ENCODE assay signal across 1 cellular context in the genomic region with DNA sequence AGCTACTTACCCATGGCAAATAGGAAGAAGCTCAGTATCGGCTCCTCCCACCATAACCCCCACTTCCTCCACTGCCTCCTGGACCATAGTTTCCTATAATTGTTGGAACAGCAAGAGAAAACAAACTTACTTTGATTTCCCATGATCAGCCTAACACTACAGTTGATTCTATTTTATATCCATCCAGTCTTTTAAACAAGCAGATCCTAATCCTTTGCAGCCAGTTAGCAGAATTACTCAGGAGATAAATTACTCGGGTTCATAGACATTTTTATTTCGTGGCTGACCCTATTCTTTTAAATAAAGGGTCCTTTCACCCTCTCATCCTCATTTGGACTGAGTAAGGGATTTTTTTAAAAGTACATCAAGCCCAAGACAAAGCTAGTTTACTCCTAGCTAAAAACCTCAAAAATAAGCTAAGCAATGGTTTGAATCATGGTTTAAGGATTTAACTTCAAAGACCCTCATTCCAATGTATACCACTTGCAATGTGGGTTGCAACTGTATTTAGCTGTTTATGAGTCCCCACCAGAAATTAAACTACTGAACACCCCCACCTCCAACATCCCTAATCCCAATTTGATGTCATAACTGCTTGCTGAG.
TF ChIP-seq lines count a peak whose summit lies in the region.

No MANE protein-coding gene starts in this region.

TF ChIP-seq in GM12878, 131 proteins besides CTCF, POLR2A, EP300 and RAD21 (continued from another document):
- TF ChIP-seq CHD1 (IDR thresholded peaks at IDR 0.05; ENCODE audit: low read depth, low read length) (no peak), SMARCA5 (IDR thresholded peaks at IDR 0.05) (no peak), BCL11A (IDR thresholded peaks at IDR 0.05; ENCODE audit: low read depth, low read length) (no peak), YY1 (IDR thresholded peaks at IDR 0.05; ENCODE audit: low read depth, low read length) (no peak), BMI1 (IDR thresholded peaks at IDR 0.05; ENCODE audit: borderline replicate concordance) (peak; percentile 57), SPI1 (IDR thresholded peaks at IDR 0.05; ENCODE audit: borderline replicate concordance, insufficient read depth, low read depth, low read length) (no peak; the same call in 1 of the 2 replicates), MEF2A (IDR thresholded peaks at IDR 0.05; ENCODE audit: insufficient read depth, low read depth, low read length) (no peak), RCOR1 (conservative IDR thresholded peaks at IDR 0.05; ENCODE audit: low read depth, low read length) (no peak), LARP7 (IDR thresholded peaks at IDR 0.05) (no peak)
- TF ChIP-seq, protein P1, sequence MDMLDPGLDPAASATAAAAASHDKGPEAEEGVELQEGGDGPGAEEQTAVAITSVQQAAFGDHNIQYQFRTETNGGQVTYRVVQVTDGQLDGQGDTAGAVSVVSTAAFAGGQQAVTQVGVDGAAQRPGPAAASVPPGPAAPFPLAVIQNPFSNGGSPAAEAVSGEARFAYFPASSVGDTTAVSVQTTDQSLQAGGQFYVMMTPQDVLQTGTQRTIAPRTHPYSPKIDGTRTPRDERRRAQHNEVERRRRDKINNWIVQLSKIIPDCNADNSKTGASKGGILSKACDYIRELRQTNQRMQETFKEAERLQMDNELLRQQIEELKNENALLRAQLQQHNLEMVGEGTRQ (IDR thresholded peaks at IDR 0.05; ENCODE audit: borderline replicate concordance, low read depth, low read length): no peak
- TF ChIP-seq, protein P2, sequence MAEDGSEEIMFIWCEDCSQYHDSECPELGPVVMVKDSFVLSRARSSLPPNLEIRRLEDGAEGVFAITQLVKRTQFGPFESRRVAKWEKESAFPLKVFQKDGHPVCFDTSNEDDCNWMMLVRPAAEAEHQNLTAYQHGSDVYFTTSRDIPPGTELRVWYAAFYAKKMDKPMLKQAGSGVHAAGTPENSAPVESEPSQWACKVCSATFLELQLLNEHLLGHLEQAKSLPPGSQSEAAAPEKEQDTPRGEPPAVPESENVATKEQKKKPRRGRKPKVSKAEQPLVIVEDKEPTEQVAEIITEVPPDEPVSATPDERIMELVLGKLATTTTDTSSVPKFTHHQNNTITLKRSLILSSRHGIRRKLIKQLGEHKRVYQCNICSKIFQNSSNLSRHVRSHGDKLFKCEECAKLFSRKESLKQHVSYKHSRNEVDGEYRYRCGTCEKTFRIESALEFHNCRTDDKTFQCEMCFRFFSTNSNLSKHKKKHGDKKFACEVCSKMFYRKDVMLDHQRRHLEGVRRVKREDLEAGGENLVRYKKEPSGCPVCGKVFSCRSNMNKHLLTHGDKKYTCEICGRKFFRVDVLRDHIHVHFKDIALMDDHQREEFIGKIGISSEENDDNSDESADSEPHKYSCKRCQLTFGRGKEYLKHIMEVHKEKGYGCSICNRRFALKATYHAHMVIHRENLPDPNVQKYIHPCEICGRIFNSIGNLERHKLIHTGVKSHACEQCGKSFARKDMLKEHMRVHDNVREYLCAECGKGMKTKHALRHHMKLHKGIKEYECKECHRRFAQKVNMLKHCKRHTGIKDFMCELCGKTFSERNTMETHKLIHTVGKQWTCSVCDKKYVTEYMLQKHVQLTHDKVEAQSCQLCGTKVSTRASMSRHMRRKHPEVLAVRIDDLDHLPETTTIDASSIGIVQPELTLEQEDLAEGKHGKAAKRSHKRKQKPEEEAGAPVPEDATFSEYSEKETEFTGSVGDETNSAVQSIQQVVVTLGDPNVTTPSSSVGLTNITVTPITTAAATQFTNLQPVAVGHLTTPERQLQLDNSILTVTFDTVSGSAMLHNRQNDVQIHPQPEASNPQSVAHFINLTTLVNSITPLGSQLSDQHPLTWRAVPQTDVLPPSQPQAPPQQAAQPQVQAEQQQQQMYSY (CRISPR knock-in tag; IDR thresholded peaks at IDR 0.05): 0 out of 2 replicates have a peak, but pooled peaks have one; percentile 16
- TF ChIP-seq, protein P3, sequence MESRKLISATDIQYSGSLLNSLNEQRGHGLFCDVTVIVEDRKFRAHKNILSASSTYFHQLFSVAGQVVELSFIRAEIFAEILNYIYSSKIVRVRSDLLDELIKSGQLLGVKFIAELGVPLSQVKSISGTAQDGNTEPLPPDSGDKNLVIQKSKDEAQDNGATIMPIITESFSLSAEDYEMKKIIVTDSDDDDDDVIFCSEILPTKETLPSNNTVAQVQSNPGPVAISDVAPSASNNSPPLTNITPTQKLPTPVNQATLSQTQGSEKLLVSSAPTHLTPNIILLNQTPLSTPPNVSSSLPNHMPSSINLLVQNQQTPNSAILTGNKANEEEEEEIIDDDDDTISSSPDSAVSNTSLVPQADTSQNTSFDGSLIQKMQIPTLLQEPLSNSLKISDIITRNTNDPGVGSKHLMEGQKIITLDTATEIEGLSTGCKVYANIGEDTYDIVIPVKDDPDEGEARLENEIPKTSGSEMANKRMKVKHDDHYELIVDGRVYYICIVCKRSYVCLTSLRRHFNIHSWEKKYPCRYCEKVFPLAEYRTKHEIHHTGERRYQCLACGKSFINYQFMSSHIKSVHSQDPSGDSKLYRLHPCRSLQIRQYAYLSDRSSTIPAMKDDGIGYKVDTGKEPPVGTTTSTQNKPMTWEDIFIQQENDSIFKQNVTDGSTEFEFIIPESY (IDR thresholded peaks at IDR 0.05): no peak
- TF ChIP-seq, protein P4, sequence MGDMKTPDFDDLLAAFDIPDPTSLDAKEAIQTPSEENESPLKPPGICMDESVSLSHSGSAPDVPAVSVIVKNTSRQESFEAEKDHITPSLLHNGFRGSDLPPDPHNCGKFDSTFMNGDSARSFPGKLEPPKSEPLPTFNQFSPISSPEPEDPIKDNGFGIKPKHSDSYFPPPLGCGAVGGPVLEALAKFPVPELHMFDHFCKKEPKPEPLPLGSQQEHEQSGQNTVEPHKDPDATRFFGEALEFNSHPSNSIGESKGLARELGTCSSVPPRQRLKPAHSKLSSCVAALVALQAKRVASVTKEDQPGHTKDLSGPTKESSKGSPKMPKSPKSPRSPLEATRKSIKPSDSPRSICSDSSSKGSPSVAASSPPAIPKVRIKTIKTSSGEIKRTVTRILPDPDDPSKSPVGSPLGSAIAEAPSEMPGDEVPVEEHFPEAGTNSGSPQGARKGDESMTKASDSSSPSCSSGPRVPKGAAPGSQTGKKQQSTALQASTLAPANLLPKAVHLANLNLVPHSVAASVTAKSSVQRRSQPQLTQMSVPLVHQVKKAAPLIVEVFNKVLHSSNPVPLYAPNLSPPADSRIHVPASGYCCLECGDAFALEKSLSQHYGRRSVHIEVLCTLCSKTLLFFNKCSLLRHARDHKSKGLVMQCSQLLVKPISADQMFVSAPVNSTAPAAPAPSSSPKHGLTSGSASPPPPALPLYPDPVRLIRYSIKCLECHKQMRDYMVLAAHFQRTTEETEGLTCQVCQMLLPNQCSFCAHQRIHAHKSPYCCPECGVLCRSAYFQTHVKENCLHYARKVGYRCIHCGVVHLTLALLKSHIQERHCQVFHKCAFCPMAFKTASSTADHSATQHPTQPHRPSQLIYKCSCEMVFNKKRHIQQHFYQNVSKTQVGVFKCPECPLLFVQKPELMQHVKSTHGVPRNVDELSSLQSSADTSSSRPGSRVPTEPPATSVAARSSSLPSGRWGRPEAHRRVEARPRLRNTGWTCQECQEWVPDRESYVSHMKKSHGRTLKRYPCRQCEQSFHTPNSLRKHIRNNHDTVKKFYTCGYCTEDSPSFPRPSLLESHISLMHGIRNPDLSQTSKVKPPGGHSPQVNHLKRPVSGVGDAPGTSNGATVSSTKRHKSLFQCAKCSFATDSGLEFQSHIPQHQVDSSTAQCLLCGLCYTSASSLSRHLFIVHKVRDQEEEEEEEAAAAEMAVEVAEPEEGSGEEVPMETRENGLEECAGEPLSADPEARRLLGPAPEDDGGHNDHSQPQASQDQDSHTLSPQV (IDR thresholded peaks at IDR 0.05): no peak
TF ChIP-seq in GM12878: peak in this region for 6.
